ENCODE assay signal across 1 cellular context in genomic region chr1:26780344-26780957, GRCh38.
TF ChIP-seq lines count a peak whose summit lies in the region.

No MANE protein-coding gene starts in this region.

TF ChIP-seq in WTC11, 78 proteins besides CTCF, POLR2A, EP300 and RAD21 (continued from another document):
- no peak for TF ChIP-seq CBFB (CRISPR knock-in tag; IDR thresholded peaks at IDR 0.05; ENCODE audit: low read depth)
- no peak for TF ChIP-seq PRRX2 (CRISPR knock-in tag; IDR thresholded peaks at IDR 0.05)
- no peak for TF ChIP-seq NFATC4 (CRISPR knock-in tag; IDR thresholded peaks at IDR 0.05)
- TF ChIP-seq ZNF263 (CRISPR knock-in tag; IDR thresholded peaks at IDR 0.05; ENCODE audit: low read depth), result no peak
- TF ChIP-seq ATF3 (CRISPR knock-in tag; conservative IDR thresholded peaks at IDR 0.05), result no peak
- TF ChIP-seq, protein P1, sequence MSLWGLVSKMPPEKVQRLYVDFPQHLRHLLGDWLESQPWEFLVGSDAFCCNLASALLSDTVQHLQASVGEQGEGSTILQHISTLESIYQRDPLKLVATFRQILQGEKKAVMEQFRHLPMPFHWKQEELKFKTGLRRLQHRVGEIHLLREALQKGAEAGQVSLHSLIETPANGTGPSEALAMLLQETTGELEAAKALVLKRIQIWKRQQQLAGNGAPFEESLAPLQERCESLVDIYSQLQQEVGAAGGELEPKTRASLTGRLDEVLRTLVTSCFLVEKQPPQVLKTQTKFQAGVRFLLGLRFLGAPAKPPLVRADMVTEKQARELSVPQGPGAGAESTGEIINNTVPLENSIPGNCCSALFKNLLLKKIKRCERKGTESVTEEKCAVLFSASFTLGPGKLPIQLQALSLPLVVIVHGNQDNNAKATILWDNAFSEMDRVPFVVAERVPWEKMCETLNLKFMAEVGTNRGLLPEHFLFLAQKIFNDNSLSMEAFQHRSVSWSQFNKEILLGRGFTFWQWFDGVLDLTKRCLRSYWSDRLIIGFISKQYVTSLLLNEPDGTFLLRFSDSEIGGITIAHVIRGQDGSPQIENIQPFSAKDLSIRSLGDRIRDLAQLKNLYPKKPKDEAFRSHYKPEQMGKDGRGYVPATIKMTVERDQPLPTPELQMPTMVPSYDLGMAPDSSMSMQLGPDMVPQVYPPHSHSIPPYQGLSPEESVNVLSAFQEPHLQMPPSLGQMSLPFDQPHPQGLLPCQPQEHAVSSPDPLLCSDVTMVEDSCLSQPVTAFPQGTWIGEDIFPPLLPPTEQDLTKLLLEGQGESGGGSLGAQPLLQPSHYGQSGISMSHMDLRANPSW (CRISPR knock-in tag; conservative IDR thresholded peaks at IDR 0.05; ENCODE audit: low read depth), result no peak
